ENCODE assay signal across 23 cellular contexts in the genomic region with DNA sequence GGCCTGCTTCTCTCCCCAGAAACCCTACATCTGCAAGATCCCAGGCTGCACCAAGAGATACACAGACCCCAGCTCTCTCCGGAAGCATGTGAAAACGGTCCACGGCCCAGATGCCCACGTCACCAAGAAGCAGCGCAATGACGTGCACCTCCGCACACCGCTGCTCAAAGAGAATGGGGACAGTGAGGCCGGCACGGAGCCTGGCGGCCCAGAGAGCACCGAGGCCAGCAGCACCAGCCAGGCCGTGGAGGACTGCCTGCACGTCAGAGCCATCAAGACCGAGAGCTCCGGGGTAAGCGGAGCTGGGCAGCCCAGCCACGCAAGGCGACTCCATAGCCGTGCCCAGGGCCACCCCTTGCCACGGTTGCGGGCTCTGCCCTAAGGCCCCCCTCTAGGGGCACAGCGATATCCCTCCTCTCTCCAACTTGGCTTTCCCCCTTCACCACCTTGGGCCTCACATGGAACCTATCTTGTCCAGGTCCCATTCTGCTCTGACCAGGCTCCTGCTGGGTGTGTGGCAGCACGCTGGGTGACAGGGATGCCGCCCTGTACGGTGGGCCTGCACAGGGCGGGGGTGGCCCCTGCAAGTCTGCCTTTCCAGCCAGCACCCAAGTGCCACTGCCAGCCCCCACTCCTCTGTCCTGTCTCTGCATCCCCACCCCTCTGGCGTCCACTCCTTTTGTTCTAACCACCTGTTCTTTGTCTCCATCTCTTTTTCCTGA.
"Had no signal": no experiment of that assay in that cellular context is flagged by ENCODE, and none has a peak within 500 bp of the region (broad histone marks: within the 10 kb centered on the region; RNA-seq: fewer than 3 reads in every experiment).

No MANE protein-coding gene starts in this region.

- FAIRE-seq: kidney had no signal

- ATAC-seq: left colon; left ventricle myocardium superior; naive thymus-derived CD4-positive, alpha-beta T cell; right cardiac atrium; stimulated activated memory B cell treated with anti-CD40 and anti-IgM and Interleukin-4, amounts not matched to agents 10 μg/mL and 1 μg/mL and 100 μg/mL, for 72 hours had no signal

- DNase-seq: cerebellar nuclear complex; colonic mucosa; dermis blood vessel endothelial cell; esophagus squamous epithelium; foreskin fibroblast; kidney; left colon; left ventricle myocardium superior; mammary epithelial cell; naive thymus-derived CD4-positive, alpha-beta T cell; right cardiac atrium; stimulated activated CD4-positive, alpha-beta T cell treated with anti-CD3 and anti-CD28 coated beads, Interleukin-15, amount 100 ng/mL, for 24 hours; stimulated activated CD4-positive, alpha-beta T cell treated with anti-CD3 and anti-CD28 coated beads, Interleukin-1b, Interleukin-23, amount 100 ng/mL, for 48 hours; stimulated activated CD4-positive, alpha-beta T cell treated with anti-CD3 and anti-CD28 coated beads, Interleukin-4, amount 100 ng/mL, for 24 hours; stomach; substantia nigra; transverse colon had no signal

- H3K4me3 ChIP-seq: colonic mucosa, esophagus squamous epithelium, hepatocyte, ovary, stomach, thoracic aorta, transverse colon had no signal

- H3K27me3 Mint-ChIP-seq: naive thymus-derived CD4-positive, alpha-beta T cell had no signal

- H3K27me3 ChIP-seq: colonic mucosa, esophagus squamous epithelium, ovary, stomach, transverse colon had no signal

- H3K27ac Mint-ChIP-seq: progenitor cell of endocrine pancreas; stimulated activated memory B cell treated with anti-CD40 and anti-IgM and Interleukin-4, amounts not matched to agents 10 μg/mL and 1 μg/mL and 100 μg/mL, for 72 hours had no signal

- H3K9me3 ChIP-seq: colonic mucosa, esophagus squamous epithelium, ovary, stomach, thoracic aorta, transverse colon had no signal

- H3K4me3 Mint-ChIP-seq: naive thymus-derived CD4-positive, alpha-beta T cell; neural crest cell; stimulated activated memory B cell treated with anti-CD40 and anti-IgM and Interleukin-4, amounts not matched to agents 10 μg/mL and 1 μg/mL and 100 μg/mL, for 72 hours had no signal

- H3K36me3 ChIP-seq: colonic mucosa, ovary, transverse colon had no signal

- H3K4me1 ChIP-seq: colonic mucosa, stomach, transverse colon had no signal

- H3K27ac ChIP-seq: colonic mucosa, esophagus squamous epithelium, hepatocyte, ovary, stomach, thoracic aorta, transverse colon had no signal

- H3K36me3 Mint-ChIP-seq: naive thymus-derived CD4-positive, alpha-beta T cell; stimulated activated memory B cell treated with anti-CD40 and anti-IgM and Interleukin-4, amounts not matched to agents 10 μg/mL and 1 μg/mL and 100 μg/mL, for 72 hours had no signal

- H3K4me1 Mint-ChIP-seq: naive thymus-derived CD4-positive, alpha-beta T cell; neural crest cell; stimulated activated memory B cell treated with anti-CD40 and anti-IgM and Interleukin-4, amounts not matched to agents 10 μg/mL and 1 μg/mL and 100 μg/mL, for 72 hours had no signal
